In genomic region chr11:17077520-17078401, GRCh38 we compare ENCODE assay signal across 8 cellular contexts. TPM values are rescaled to one million over a fixed set of nuclear protein-coding genes. Genes with fewer than 3 reads are reported as not detected.
DNase-seq lines count a peak whose midpoint lies in the region; ATAC-seq and TF ChIP-seq lines count a peak whose summit lies in the region.

Gene RPS13, minus strand, starts transcription at chr11:17077667. Its CDS starts 26 bp downstream, at chr11:17077641.

- peaks cover 33% of the 10 kb centered on the region for H3K4me1 Mint-ChIP-seq in T-helper 17 cell

- no peak for TF ChIP-seq CTCF in prostate gland (IDR thresholded peaks at IDR 0.05)

- H3K27me3 Mint-ChIP-seq in T-helper 17 cell = no peaks in the 10 kb centered on the region

- H3K4me1 ChIP-seq in prostate gland (replicated peaks) (no peaks in the 10 kb centered on the region), urinary bladder (ENCODE audit: insufficient read depth) (peaks cover 1% of the 10 kb centered on the region)

- H3K9me3 ChIP-seq in T-helper 17 cell (ENCODE audit: control insufficient read depth, low read length, poor library complexity, severe bottlenecking) (peaks cover 3% of the 10 kb centered on the region), prostate gland (no peaks in the 10 kb centered on the region)

- intact Hi-C loops in left ventricle myocardium superior (cut with micrococcal nuclease) = no loop called here
- intact Hi-C loops in prostate gland (cut with DNase I) = loop anchor here (2.0 to 5.0 kb wide), 2 partner anchors 129 to 340 kb away; partner anchors contain the start of genes C11orf58 and PIK3C2A

- peak; percentile 96 for TF ChIP-seq POLR2A in GM15510 (IDR thresholded peaks at IDR 0.05; ENCODE audit: borderline replicate concordance, extremely low read depth, insufficient read length)
- peak; percentile 68 for TF ChIP-seq POLR2A in prostate gland (IDR thresholded peaks at IDR 0.05)

- H3K27ac Mint-ChIP-seq in T-helper 17 cell = peak within 1 kb of the TSS; percentile 98

- peak within 1 kb of the TSS; percentile 75 to 92 for H3K4me3 ChIP-seq in prostate gland
- peak within 1 kb of the TSS; percentile 76 for H3K4me3 ChIP-seq in urinary bladder (ENCODE audit: low read depth, low read length)

- WGBS in prostate gland = under 1% methylated on average over 55 of the region's 55 CpGs
- WGBS in urinary bladder = under 1% methylated on average over 55 of the region's 55 CpGs

- DNase-seq in NCI-H1694 treated with DMSO at 0.1 percent for 48 hours (lab: John Stamatoyannopoulos, UW) = peak; percentile 96
- peak; percentile 82 to 89 (median 84) for DNase-seq in T-helper 17 cell
- peak; percentile 45 to 99 (median 97) for DNase-seq in amygdala (lab: John Stamatoyannopoulos, UW)
- DNase-seq in left ventricle myocardium superior = peak; percentile 97
- DNase-seq in prostate gland (ENCODE audit: low spot score) = peak; percentile 98

- H3K36me3 ChIP-seq in prostate gland = peaks cover 0 to 5% of the 10 kb centered on the region in 2 donors
- H3K36me3 ChIP-seq in urinary bladder (ENCODE audit: insufficient read depth) = peaks cover 6% of the 10 kb centered on the region

- H3K36me3 Mint-ChIP-seq in T-helper 17 cell (ENCODE audit: low read depth) = peaks cover 7% of the 10 kb centered on the region

- ATAC-seq in HG02885 (IDR thresholded peaks at IDR 0.05; ENCODE audit: poor library complexity, unreplicated experiment) (peak; percentile 97), T-helper 17 cell (peak; percentile 96), left ventricle myocardium superior (peak; percentile 99)

- H3K4me3 Mint-ChIP-seq in T-helper 17 cell = peak within 1 kb of the TSS; percentile 98

- H3K27ac ChIP-seq in prostate gland = peak within 1 kb of the TSS; percentile 86 to 87
- peak within 1 kb of the TSS; percentile 92 for H3K27ac ChIP-seq in urinary bladder (ENCODE audit: low read depth)

- no peaks in the 10 kb centered on the region for H3K27me3 ChIP-seq in prostate gland (replicated peaks; ENCODE audit: insufficient read depth)

RNA-seq across cellular contexts. Expression of gene RPS13, which starts in this region (rescaled TPM):
- total RNA-seq in T-helper 17 cell (1,000 to 10,000 TPM; 1,528 to 1,561 TPM), left ventricle myocardium superior (789 TPM), prostate gland (1,000 to 10,000 TPM in 1 of 2 donors, 100 to 1,000 TPM in 1; 882 to 1,308 TPM), urinary bladder (1,045 TPM)
- polyA plus RNA-seq in urinary bladder = 2,008 TPM

Comparison
In these comparisons a context has a peak if more than half of its experiments do, and no peak if none do; other contexts are left out.
1. Peak in every context shown above with its lines: DNase-seq, ATAC-seq, H3K4me3 ChIP-seq and H3K27ac ChIP-seq.